Comparison of ENCODE assay signal across 14 cellular contexts in genomic region chr6:4382362-4382853, GRCh38.
DNase-seq lines count a peak whose midpoint lies in the region; ATAC-seq, FAIRE-seq and TF ChIP-seq lines count a peak whose summit lies in the region.
"Had no signal": no experiment of that assay in that cellular context is flagged by ENCODE, and none has a peak within 500 bp of the region (broad histone marks: within the 10 kb centered on the region; RNA-seq: fewer than 3 reads in every experiment).

No MANE protein-coding gene starts in this region.

- H3K9me3 ChIP-seq in HCT116 (ENCODE audit: control insufficient read depth in 1 of 2, insufficient read depth in 1 of 2, low read depth in 1 of 2, low read length in 2 of 2) = peaks cover 5 to 19% of the 10 kb centered on the region in 2 experiments; a peak in 2 of 4 replicates

- H2AFZ ChIP-seq in HCT116 (ENCODE audit: low read depth, low read length, poor library complexity, severe bottlenecking) = no peak overlapping the region
- H2AFZ ChIP-seq: GM23338 had no signal

- RAD21 ChIA-PET in HCT116 (lab: Charles Lee; ENCODE audit: low non-redundant PET in 1 of 2, low total read pairs in 2 of 2, uncharacterized antibody in 2 of 2, unreplicated experiment in 2 of 2) = no interaction called here

- CTCF ChIA-PET in HCT116 (lab: Charles Lee) = no interaction called here

- H3K9me3 Mint-ChIP-seq in stimulated activated naive B cell treated with anti-CD40 and anti-IgM and Interleukin-4, amounts not matched to agents 10 μg/mL and 1 μg/mL and 100 μg/mL, for 72 hours = peaks cover 33 to 34% of the 10 kb centered on the region in 2 donors

- no peak for TF ChIP-seq CTCF in HCT116 (IDR thresholded peaks at IDR 0.05 in 2 of 3, conservative IDR thresholded peaks at IDR 0.05 in 1 of 3; ENCODE audit: borderline replicate concordance in 1 of 3, insufficient read depth in 1 of 3, low read depth in 2 of 3, low read length in 2 of 3)
- no peak for TF ChIP-seq CTCF in bronchial epithelial cell (IDR thresholded peaks at IDR 0.05; ENCODE audit: insufficient read depth, low read length, severe bottlenecking)
- no peak for TF ChIP-seq CTCF in fibroblast of the aortic adventitia (IDR thresholded peaks at IDR 0.05; ENCODE audit: insufficient read depth, low read length)
- TF ChIP-seq CTCF in dorsolateral prefrontal cortex (IDR thresholded peaks at IDR 0.05 in 54 of 56, conservative IDR thresholded peaks at IDR 0.05 in 2 of 56; ENCODE audit: low read depth in 1 of 56, partially characterized antibody in 56 of 56) = no peak

- no peaks in the 10 kb centered on the region for H3K36me3 ChIP-seq in HCT116 (ENCODE audit: control insufficient read depth in 1 of 2, insufficient read depth in 2 of 2, low read length in 2 of 2)
- no peaks in the 10 kb centered on the region for H3K36me3 ChIP-seq in bronchial epithelial cell (ENCODE audit: control insufficient read depth, insufficient read depth, low read length)

- no peaks in the 10 kb centered on the region for H3K9me2 ChIP-seq in HCT116 (ENCODE audit: insufficient read depth)

- BruUV-seq in HCT116 (replicated peaks; lab: Mats Ljungman, UMichigan) = no TSS peak

- no peaks in the 10 kb centered on the region for H3K27me3 ChIP-seq in HCT116 (ENCODE audit: insufficient read depth, low read length)
- H3K27me3 ChIP-seq in bronchial epithelial cell (ENCODE audit: control insufficient read depth, insufficient read depth, low read length) = no peaks in the 10 kb centered on the region
- peaks cover 0 to 9% (median 0%) of the 10 kb centered on the region in 45 donors for H3K27me3 ChIP-seq in dorsolateral prefrontal cortex

- ATAC-seq in HCT116 (no peak), GM19463 (IDR thresholded peaks at IDR 0.05; ENCODE audit: unreplicated experiment) (no peak)
- ATAC-seq in stimulated activated naive B cell treated with anti-CD40 and anti-IgM and Interleukin-4, amounts not matched to agents 10 μg/mL and 1 μg/mL and 100 μg/mL, for 72 hours (replicated peaks) = no peak
- ATAC-seq: GM23338 had no signal

- H3K36me3 Mint-ChIP-seq in stimulated activated naive B cell treated with anti-CD40 and anti-IgM and Interleukin-4, amounts not matched to agents 10 μg/mL and 1 μg/mL and 100 μg/mL, for 72 hours = peaks cover 11 to 31% of the 10 kb centered on the region in 2 donors

- no peak overlapping the region for H3K4me2 ChIP-seq in HCT116 (ENCODE audit: low read length)
- H3K4me2 ChIP-seq: GM23338 had no signal

- H3K4me3 ChIP-seq in HCT116 (replicated peaks in 1 of 2; ENCODE audit: low read depth in 1 of 2, low read length in 2 of 2) = no peak overlapping the region
- no peak overlapping the region for H3K4me3 ChIP-seq in bronchial epithelial cell (ENCODE audit: low read depth, low read length)
- no peak overlapping the region for H3K4me3 ChIP-seq in fibroblast of the aortic adventitia (ENCODE audit: low read depth, low read length)
- H3K4me3 ChIP-seq in dorsolateral prefrontal cortex = no peak overlapping the region
- H3K4me3 ChIP-seq: GM23338 had no signal

- no peak overlapping the region for H3K9ac ChIP-seq in HCT116 (ENCODE audit: low read length)

- intact Hi-C loops in HCT116 (cut with micrococcal nuclease) = no loop called here
- intact Hi-C loops in dorsolateral prefrontal cortex (cut with DNase I) = no loop called here

- H3K4me1 ChIP-seq in HCT116 (ENCODE audit: control insufficient read depth in 1 of 2, insufficient read depth in 2 of 2, low read length in 2 of 2) = no peaks in the 10 kb centered on the region

- H3K27ac ChIP-seq in HCT116 (ENCODE audit: low read depth, low read length) (no peak overlapping the region), dorsolateral prefrontal cortex (no peak overlapping the region)

- H3K27ac Mint-ChIP-seq in stimulated activated naive B cell treated with anti-CD40 and anti-IgM and Interleukin-4, amounts not matched to agents 10 μg/mL and 1 μg/mL and 100 μg/mL, for 72 hours = peak overlapping the region; percentile 48
- H3K27ac Mint-ChIP-seq: B cell; CD4-positive, alpha-beta T cell; GM23338; H9 had no signal

- H3K4me1 Mint-ChIP-seq in stimulated activated naive B cell treated with anti-CD40 and anti-IgM and Interleukin-4, amounts not matched to agents 10 μg/mL and 1 μg/mL and 100 μg/mL, for 72 hours = no peaks in the 10 kb centered on the region
- H3K4me1 Mint-ChIP-seq: B cell, GM23338 had no signal

- no peak for TF ChIP-seq POLR2A in HCT116 (IDR thresholded peaks at IDR 0.05; ENCODE audit: borderline replicate concordance, extremely low read depth, insufficient read depth, insufficient read length)

- no peak for TF ChIP-seq RAD21 in HCT116 (IDR thresholded peaks at IDR 0.05; ENCODE audit: low read depth)

- FAIRE-seq in bronchial epithelial cell (lab: Jason Lieb, UNC) = peak; percentile 36

- DNase-seq in HCT116 (ENCODE audit: low read depth, low spot score) (no peak), bronchial epithelial cell (ENCODE audit: low read depth) (no peak), fibroblast of the aortic adventitia (ENCODE audit: low read depth) (peak; percentile 17), dorsolateral prefrontal cortex (no peak), NCI-H510A treated with DMSO at 0.1 percent for 48 hours (lab: John Stamatoyannopoulos, UW) (no peak)
- no peak for DNase-seq in stimulated activated naive B cell treated with anti-CD40 and anti-IgM and Interleukin-4, amounts not matched to agents 10 μg/mL and 1 μg/mL and 100 μg/mL, for 72 hours
- DNase-seq: C1 segment of cervical spinal cord; Calu3; CD4-positive, alpha-beta T cell; DMS 273 treated with DMSO at 0.1 percent for 48 hours; H9 had no signal

- H3K27me3 Mint-ChIP-seq in stimulated activated naive B cell treated with anti-CD40 and anti-IgM and Interleukin-4, amounts not matched to agents 10 μg/mL and 1 μg/mL and 100 μg/mL, for 72 hours = peaks cover 54 to 58% of the 10 kb centered on the region in 2 donors

- H4K20me1 ChIP-seq in HCT116 (ENCODE audit: insufficient read depth) = no peaks in the 10 kb centered on the region

- H3K4me3 Mint-ChIP-seq in stimulated activated naive B cell treated with anti-CD40 and anti-IgM and Interleukin-4, amounts not matched to agents 10 μg/mL and 1 μg/mL and 100 μg/mL, for 72 hours = no peak overlapping the region
- H3K4me3 Mint-ChIP-seq: B cell; CD4-positive, alpha-beta T cell; GM23338; H9 had no signal

- POLR2A ChIA-PET in HCT116 (lab: Charles Lee) = no interaction called here

- no peaks in the 10 kb centered on the region for H3K79me2 ChIP-seq in HCT116 (ENCODE audit: insufficient read depth, low read length)

TF ChIP-seq in HCT116, 20 proteins besides CTCF, POLR2A, EP300 and RAD21:
- peak; percentile 39; the same call in 1 of the 2 replicates for TF ChIP-seq CEBPB (IDR thresholded peaks at IDR 0.05; ENCODE audit: low read depth)
- TF ChIP-seq ZNF274 (IDR thresholded peaks at IDR 0.05; ENCODE audit: low read depth, low read length) = no peak
